ENCODE assay signal across 8 cellular contexts in the genomic region with DNA sequence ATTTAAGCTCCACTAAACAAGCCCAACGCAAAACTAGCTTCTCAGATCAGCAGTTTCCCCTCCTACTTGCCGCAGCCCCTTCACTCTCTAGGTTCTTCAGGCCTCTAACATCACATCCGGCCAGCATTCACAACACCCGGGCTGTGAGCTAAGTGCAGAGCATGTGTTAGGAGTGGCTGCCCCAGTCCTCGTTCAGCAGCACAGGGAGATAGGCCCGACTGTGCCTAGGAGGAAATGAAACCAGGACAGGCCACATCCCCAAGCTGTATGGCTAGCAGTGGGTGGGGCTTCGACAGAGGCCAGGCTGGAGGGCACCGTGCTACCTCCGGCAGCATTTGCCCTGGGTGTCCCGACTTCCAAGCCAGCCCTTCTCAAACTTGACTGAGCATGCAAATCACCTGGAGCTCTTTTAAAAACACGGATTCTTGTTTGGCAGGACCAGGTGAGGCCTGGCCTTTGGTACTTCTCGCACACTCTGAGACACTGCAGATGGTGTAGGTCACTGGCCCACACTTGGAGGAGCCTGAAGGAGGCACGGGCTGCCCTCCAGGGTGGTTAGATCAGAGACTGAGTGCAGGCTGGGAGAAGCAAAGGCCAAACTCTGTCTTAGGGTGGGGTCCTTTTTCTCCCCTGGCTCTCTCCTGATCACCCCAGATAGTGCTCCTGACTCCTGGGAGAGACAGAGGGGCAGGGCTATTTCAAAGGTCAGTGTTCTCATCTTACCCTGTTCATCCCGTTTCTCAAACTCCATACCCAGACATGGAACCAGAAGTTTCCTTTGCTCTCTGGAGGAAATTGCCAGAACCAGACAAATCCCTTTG.
DNase-seq lines count a peak whose midpoint lies in the region; ATAC-seq and TF ChIP-seq lines count a peak whose summit lies in the region.

No MANE protein-coding gene starts in this region.

- BruUV-seq in Calu3 (replicated peaks; lab: Mats Ljungman, UMichigan), result no TSS peak

- CTCF ChIA-PET in Calu3 (lab: Charles Lee), result no interaction called here

- no peaks in the 10 kb centered on the region for H3K9me3 Mint-ChIP-seq in Calu3 (ENCODE audit: low read depth, unreplicated experiment)

- H3K4me3 Mint-ChIP-seq in Calu3 (ENCODE audit: low read depth, unreplicated experiment), result no peak overlapping the region

- no peaks in the 10 kb centered on the region for H3K36me3 ChIP-seq in RWPE2 (ENCODE audit: low read depth)

- no peak for TF ChIP-seq CTCF in RWPE2 (IDR thresholded peaks at IDR 0.05; ENCODE audit: poor library complexity, severe bottlenecking)
- no peak for TF ChIP-seq CTCF in Calu3 (IDR thresholded peaks at IDR 0.05; ENCODE audit: unreplicated experiment)

- no peak overlapping the region for H3K4me3 ChIP-seq in RWPE2 (ENCODE audit: severe bottlenecking)

- ATAC-seq in GM19023 (IDR thresholded peaks at IDR 0.05; ENCODE audit: unreplicated experiment) (peak; percentile 97), HG02943 (IDR thresholded peaks at IDR 0.05; ENCODE audit: low read depth, unreplicated experiment) (peak; percentile 98), RWPE2 (ENCODE audit: low read depth) (0 out of 3 replicates have a peak, but pooled peaks have one; percentile 12)

- no peaks in the 10 kb centered on the region for H3K4me1 ChIP-seq in RWPE2 (ENCODE audit: insufficient read depth, poor library complexity, severe bottlenecking)

- peaks cover 84% of the 10 kb centered on the region for H3K27me3 Mint-ChIP-seq in Calu3 (ENCODE audit: unreplicated experiment)

- H3K36me3 Mint-ChIP-seq in Calu3 (ENCODE audit: insufficient read depth, unreplicated experiment), result no peaks in the 10 kb centered on the region

- no peaks in the 10 kb centered on the region for H3K9me3 ChIP-seq in RWPE2 (ENCODE audit: severe bottlenecking)

- no peaks in the 10 kb centered on the region for H3K4me1 Mint-ChIP-seq in Calu3 (ENCODE audit: low read depth, unreplicated experiment)

- DNase-seq in RWPE2 (ENCODE audit: low spot score) (no peak), midbrain (lab: John Stamatoyannopoulos, UW) (peak; percentile 27), Calu3 (no peak), occipital lobe (lab: John Stamatoyannopoulos, UW) (no peak), NCI-H226 (no peak)
- DNase-seq in activated CD4-positive, alpha-beta T cell treated with anti-CD3 and anti-CD28 coated beads, Interleukin-2, amount 50 U/mL, for 4 hours, result no peak

- H3K27me3 ChIP-seq in RWPE2 (ENCODE audit: insufficient read depth, poor library complexity, severe bottlenecking), result no peaks in the 10 kb centered on the region

- intact Hi-C loops in Calu3 (cut with micrococcal nuclease; ENCODE audit: unreplicated experiment), result no loop called here

- no peak overlapping the region for H3K27ac ChIP-seq in RWPE2 (ENCODE audit: poor library complexity, severe bottlenecking)

- H3K27ac Mint-ChIP-seq in Calu3 (ENCODE audit: unreplicated experiment), result no peak overlapping the region

Comparison
In these comparisons a context has a peak if more than half of its experiments do, and no peak if none do; other contexts are left out.
1. ATAC-seq: peak in every context shown above with its lines; median percentile 98 in HG02943; 97 in GM19023; 12 in RWPE2.